13 cellular contexts compared by ENCODE assay signal in the genomic region with DNA sequence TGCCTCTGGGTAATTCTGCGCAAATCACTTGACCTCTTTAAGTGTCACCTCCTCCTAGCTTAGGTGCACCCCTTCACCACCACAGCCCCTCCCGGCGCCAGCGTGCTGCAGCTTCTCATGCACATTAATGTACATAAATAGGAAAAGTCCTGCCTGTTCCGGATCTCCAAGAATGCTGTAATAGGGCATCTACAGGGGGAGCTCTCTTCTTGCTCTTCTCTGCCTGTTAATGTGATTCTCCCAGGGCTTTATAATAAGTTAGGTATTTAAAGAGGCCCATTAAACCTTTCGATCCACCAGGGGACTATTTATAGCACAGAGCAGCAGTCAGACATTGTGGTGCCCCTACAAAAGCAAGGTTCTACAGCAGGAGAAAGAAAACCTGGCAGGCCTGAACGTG. TPM values are rescaled to one million over a fixed set of nuclear protein-coding genes. Genes with fewer than 3 reads are reported as not detected.
DNase-seq lines count a peak whose midpoint lies in the region; ATAC-seq and TF ChIP-seq lines count a peak whose summit lies in the region.
"Had no signal": no experiment of that assay in that cellular context is flagged by ENCODE, and none has a peak within 500 bp of the region (broad histone marks: within the 10 kb centered on the region; RNA-seq: fewer than 3 reads in every experiment).

No MANE protein-coding gene starts in this region.

- DNase-seq in GM23248 (peak; percentile 3), M059J (ENCODE audit: low read depth) (peak; percentile 3), RKO (ENCODE audit: low spot score) (peak; percentile 30), mucosa of descending colon (peak in 2 of 3 donors; percentile 19 to 55), NCI-H1694 treated with DMSO at 0.1 percent for 48 hours (lab: John Stamatoyannopoulos, UW) (no peak), NCI-H2171 treated with DMSO at 0.1 percent for 48 hours (lab: John Stamatoyannopoulos, UW) (no peak)
- DNase-seq: activated CD4-positive, alpha-beta memory T cell treated with anti-CD3 and anti-CD28 coated beads, Interleukin-2, amount 10 ng/mL, durations not matched to agents 7 days and 5 days; activated naive CD4-positive, alpha-beta T cell; left ventricle myocardium superior had no signal

- H3K9ac ChIP-seq in GM23248 = no peak overlapping the region

- no peak overlapping the region for H3K27ac ChIP-seq in GM23248
- H3K27ac ChIP-seq: thoracic aorta had no signal

- no peaks in the 10 kb centered on the region for H3K9me3 ChIP-seq in GM23248 (ENCODE audit: low read depth)
- H3K9me3 ChIP-seq in mucosa of descending colon = no peaks in the 10 kb centered on the region
- H3K9me3 ChIP-seq: thoracic aorta had no signal

- no peak overlapping the region for H3K4me3 ChIP-seq in GM23248
- no peak overlapping the region for H3K4me3 ChIP-seq in mucosa of descending colon
- H3K4me3 ChIP-seq: smooth muscle cell, thoracic aorta had no signal

- H3F3A ChIP-seq in GM23248 (ENCODE audit: insufficient read depth) = no peaks in the 10 kb centered on the region

- intact Hi-C loops in mucosa of descending colon (cut with DNase I, micrococcal nuclease) = loop anchor here in 1 of 2 donors (5.0 kb wide), 2 partner anchors 110 to 340 kb away; no protein-coding TSS in a partner anchor

- 0 out of 2 replicates have a peak, but pooled peaks cover 11% of the 10 kb centered on the region for H3K27me3 ChIP-seq in GM23248 (replicated peaks; ENCODE audit: insufficient read depth)

- no peaks in the 10 kb centered on the region for H4K20me1 ChIP-seq in GM23248 (ENCODE audit: insufficient read depth)

- no peaks in the 10 kb centered on the region for H3K9me2 ChIP-seq in GM23248 (ENCODE audit: insufficient read depth)

- ATAC-seq in mucosa of descending colon (peak; percentile 71), HG03460 (IDR thresholded peaks at IDR 0.05; ENCODE audit: unreplicated experiment) (no peak)
- ATAC-seq: left ventricle myocardium superior had no signal

- no peak overlapping the region for H2AFZ ChIP-seq in GM23248

- H3K79me2 ChIP-seq in GM23248 (ENCODE audit: insufficient read depth) = no peaks in the 10 kb centered on the region

- 6 to 7% methylated on average over 7 of the region's 7 CpGs for WGBS in GM23248 (ENCODE audit: low coverage in 1 of 2, low lambda C conversion rate in 2 of 2, missing lambda C conversion rate in 2 of 2), 2 experiments

- no peak overlapping the region for H3K4me2 ChIP-seq in GM23248 (ENCODE audit: unreplicated experiment)
- H3K4me2 ChIP-seq: smooth muscle cell had no signal

- in situ Hi-C loops in GM23248 (cut with MboI) = no loop called here

- no peaks in the 10 kb centered on the region for H3K4me1 ChIP-seq in GM23248 (ENCODE audit: insufficient read depth)
- H3K4me1 ChIP-seq in mucosa of descending colon (ENCODE audit: low read depth) = peaks cover 8% of the 10 kb centered on the region

- no peak for TF ChIP-seq CTCF in mucosa of descending colon (IDR thresholded peaks at IDR 0.05)

- H3K36me3 ChIP-seq in GM23248 (ENCODE audit: low read depth) (no peaks in the 10 kb centered on the region), mucosa of descending colon (ENCODE audit: low read depth) (no peaks in the 10 kb centered on the region)
- H3K36me3 ChIP-seq: thoracic aorta had no signal

RNA-seq across cellular contexts. Expression of gene SOX1, which starts 35.3 kb away (rescaled TPM):
- total RNA-seq in GM23248 (2014; rRNA removed; shearing (Covaris generic)) = not detected in 2 replicates
- polyA plus RNA-seq in GM23248 (2016; fragmentation: Nextera tagmentation; extraction: Ambion mirVana) = not detected in 2 replicates
- total RNA-seq in M059J (2014; rRNA removed; shearing (Covaris generic)) = not detected in 2 replicates
- under 1 TPM in 1 of 3 donors, not detected in 2; 0.19 TPM for total RNA-seq in mucosa of descending colon
- total RNA-seq: activated CD4-positive, alpha-beta memory T cell treated with anti-CD3 and anti-CD28 coated beads, Interleukin-2, amount 10 ng/mL, durations not matched to agents 7 days and 5 days; endothelial cell of umbilical vein; left ventricle myocardium superior; smooth muscle cell; thoracic aorta had no signal
- polyA plus RNA-seq: endothelial cell of umbilical vein, smooth muscle cell had no signal

Comparison
In these comparisons a context has a peak if more than half of its experiments do, and no peak if none do; other contexts are left out.
1. DNase-seq: peak in GM23248 (single experiment), M059J (single experiment), RKO (single experiment) and mucosa of descending colon (2 of 3); none in NCI-H1694 treated with DMSO at 0.1 percent for 48 hours (single experiment) and NCI-H2171 treated with DMSO at 0.1 percent for 48 hours (single experiment).